Comparison of ENCODE assay signal across 17 cellular contexts in the genomic region with DNA sequence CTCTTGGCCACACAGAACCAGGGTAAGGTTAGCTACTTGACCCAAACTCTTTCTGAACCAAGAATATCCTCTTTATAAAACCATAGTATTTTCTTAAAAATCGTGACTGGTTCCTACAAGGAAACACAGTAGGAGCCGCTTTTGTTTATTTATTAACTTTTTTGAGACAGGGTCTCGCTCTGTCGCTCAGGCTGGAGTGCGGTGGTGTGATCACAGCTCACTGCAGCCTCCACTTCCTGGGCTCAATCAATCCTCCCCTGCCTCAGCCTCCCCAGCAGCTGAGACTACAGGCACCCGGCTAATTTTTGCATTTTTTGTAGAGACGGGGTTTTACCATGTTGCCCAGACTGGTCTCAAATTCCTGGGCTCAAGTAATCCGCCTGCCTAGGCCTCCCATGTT. TPM values are rescaled to one million over a fixed set of nuclear protein-coding genes. Genes with fewer than 3 reads are reported as not detected.
DNase-seq lines count a peak whose midpoint lies in the region; ATAC-seq and TF ChIP-seq lines count a peak whose summit lies in the region.
"Had no signal": no experiment of that assay in that cellular context is flagged by ENCODE, and none has a peak within 500 bp of the region (broad histone marks: within the 10 kb centered on the region; RNA-seq: fewer than 3 reads in every experiment).

No MANE protein-coding gene starts in this region.

- no peak overlapping the region for H3K4me3 ChIP-seq in BLaER1
- no peak overlapping the region for H3K4me3 ChIP-seq in OCI-LY7 (ENCODE audit: low read depth, low read length, poor library complexity, severe bottlenecking)
- no peak overlapping the region for H3K4me3 ChIP-seq in upper lobe of right lung
- no peak overlapping the region for H3K4me3 ChIP-seq in right atrium auricular region
- H3K4me3 ChIP-seq: K562 had no signal

- no peak overlapping the region for H2AFZ ChIP-seq in OCI-LY7 (ENCODE audit: low read length)

- H3K79me2 ChIP-seq in OCI-LY7 (ENCODE audit: insufficient read depth, low read depth, low read length) = no peaks in the 10 kb centered on the region

- H4K20me1 ChIP-seq in BLaER1 (no peaks in the 10 kb centered on the region), OCI-LY7 (ENCODE audit: insufficient read depth, low read length) (no peaks in the 10 kb centered on the region)

- BruUV-seq in OCI-LY7 (replicated peaks; lab: Mats Ljungman, UMichigan) = no TSS peak

- H3K36me3 Mint-ChIP-seq in nephron (ENCODE audit: low read depth) = no peaks in the 10 kb centered on the region
- H3K36me3 Mint-ChIP-seq: CD4-positive, alpha-beta memory T cell had no signal

- no peak overlapping the region for H3K9ac ChIP-seq in BLaER1

- TF ChIP-seq CTCF in OCI-LY7 (conservative IDR thresholded peaks at IDR 0.05; ENCODE audit: low read length) (no peak), nephron (IDR thresholded peaks at IDR 0.05; ENCODE audit: unreplicated experiment in 3 of 3) (no peak), upper lobe of right lung (IDR thresholded peaks at IDR 0.05) (no peak), right atrium auricular region (IDR thresholded peaks at IDR 0.05) (no peak)

- H3K27ac Mint-ChIP-seq in nephron = peak overlapping the region in 2 of 3 experiments; percentile 93 to 99
- H3K27ac Mint-ChIP-seq: CD4-positive, alpha-beta memory T cell had no signal

- peaks cover 63% of the 10 kb centered on the region for H3K4me1 ChIP-seq in BLaER1
- peaks cover 33% of the 10 kb centered on the region for H3K4me1 ChIP-seq in OCI-LY7 (ENCODE audit: insufficient read depth, low read length, poor library complexity, severe bottlenecking)
- H3K4me1 ChIP-seq in upper lobe of right lung = peaks cover 35% of the 10 kb centered on the region
- H3K4me1 ChIP-seq in right atrium auricular region = peaks cover 0 to 24% of the 10 kb centered on the region in 2 donors

- H3K4me3 Mint-ChIP-seq in nephron = no peak overlapping the region
- H3K4me3 Mint-ChIP-seq: CD4-positive, alpha-beta memory T cell had no signal

- DNase-seq in OCI-LY7 (ENCODE audit: low spot score) (no peak), upper lobe of right lung (peak; percentile 7), right atrium auricular region (ENCODE audit: low spot score) (no peak)
- DNase-seq: 8988T; AML-193; CD4-positive, alpha-beta memory T cell; COR-L47; DND-41; GF-D8 had no signal

- CTCF ChIA-PET in OCI-LY7 (lab: Charles Lee; ENCODE audit: unreplicated experiment) = no interaction called here

- H3K4me2 ChIP-seq in BLaER1 (peak overlapping the region; percentile 60; the same call in 1 of the 2 replicates), OCI-LY7 (ENCODE audit: low read length) (peak overlapping the region; percentile 3; the same call in 1 of the 2 replicates)

- ATAC-seq in upper lobe of right lung = no peak
- no peak for ATAC-seq in HG02840 (IDR thresholded peaks at IDR 0.05; ENCODE audit: low FRiP score, unreplicated experiment)
- ATAC-seq in GM21515 (IDR thresholded peaks at IDR 0.05; ENCODE audit: unreplicated experiment) = no peak
- ATAC-seq: HCT116, K562 had no signal

- H3K9me2 ChIP-seq in OCI-LY7 (ENCODE audit: insufficient read depth, low read length) = no peaks in the 10 kb centered on the region

- H3K36me3 ChIP-seq in BLaER1 (no peaks in the 10 kb centered on the region), OCI-LY7 (ENCODE audit: insufficient read depth, low read length) (no peaks in the 10 kb centered on the region), upper lobe of right lung (no peaks in the 10 kb centered on the region), right atrium auricular region (no peaks in the 10 kb centered on the region)

- H3K27ac ChIP-seq in BLaER1 (no peak overlapping the region), OCI-LY7 (ENCODE audit: low read depth, low read length, poor library complexity, severe bottlenecking) (no peak overlapping the region), upper lobe of right lung (no peak overlapping the region), right atrium auricular region (no peak overlapping the region)
- H3K27ac ChIP-seq: C4-2B, HL-60 had no signal

- no peaks in the 10 kb centered on the region for H3K9me3 ChIP-seq in BLaER1
- no peaks in the 10 kb centered on the region for H3K9me3 ChIP-seq in OCI-LY7 (ENCODE audit: low read length)
- H3K9me3 ChIP-seq in upper lobe of right lung = no peaks in the 10 kb centered on the region
- H3K9me3 ChIP-seq in right atrium auricular region = no peaks in the 10 kb centered on the region

- H3K27me3 Mint-ChIP-seq in nephron (ENCODE audit: low read depth) = peaks cover 3% of the 10 kb centered on the region
- H3K27me3 Mint-ChIP-seq: CD4-positive, alpha-beta memory T cell had no signal

- H3K27me3 ChIP-seq in BLaER1 = no peaks in the 10 kb centered on the region
- H3K27me3 ChIP-seq in upper lobe of right lung = no peaks in the 10 kb centered on the region
- H3K27me3 ChIP-seq in right atrium auricular region = no peaks in the 10 kb centered on the region

- no peaks in the 10 kb centered on the region for H3K9me3 Mint-ChIP-seq in nephron
- H3K9me3 Mint-ChIP-seq: CD4-positive, alpha-beta memory T cell had no signal

- peaks cover 55% of the 10 kb centered on the region for H3K4me1 Mint-ChIP-seq in nephron

- intact Hi-C loops in OCI-LY7 (cut with micrococcal nuclease; ENCODE audit: unreplicated experiment) = no loop called here
- intact Hi-C loops in upper lobe of right lung (cut with DNase I) = no loop called here

- POLR2A ChIA-PET in OCI-LY7 (lab: Charles Lee) = interaction anchor here (1.2 kb wide), 1 partner anchor 12 kb away, joined by 3 read pairs; no protein-coding TSS in a partner anchor

RNA-seq across cellular contexts. Expression of a gene that starts 14.7 kb away (rescaled TPM):
- total RNA-seq in OCI-LY7 (2014; rRNA removed; shearing (Covaris generic)) = 12.2 and 18.4 TPM in 2 replicates
- total RNA-seq in OCI-LY7 (2022) (34.2 and 43.2 TPM in 2 replicates), upper lobe of right lung (242 TPM), right atrium auricular region (10 to 100 TPM; 48.1 to 50.7 TPM)
